Comparison of ENCODE assay signal across 12 cellular contexts in genomic region chr22:42991010-42991651, GRCh38. TPM values are rescaled to one million over a fixed set of nuclear protein-coding genes. Genes with fewer than 3 reads are reported as not detected.
DNase-seq lines count a peak whose midpoint lies in the region; ATAC-seq and TF ChIP-seq lines count a peak whose summit lies in the region.
"Had no signal": no experiment of that assay in that cellular context is flagged by ENCODE, and none has a peak within 500 bp of the region (broad histone marks: within the 10 kb centered on the region; RNA-seq: fewer than 3 reads in every experiment).

No MANE protein-coding gene starts in this region.

- TF ChIP-seq RAD21 in SK-N-SH (IDR thresholded peaks at IDR 0.05; ENCODE audit: low read length) = no peak

- H3K4me3 Mint-ChIP-seq in stimulated activated effector memory CD8-positive, alpha-beta T cell treated with anti-CD3 and anti-CD28 coated beads, Interleukin-12 subunit alpha, Interleukin-12 subunit beta, amount 100 ng/mL, for 72 hours = no peak overlapping the region
- H3K4me3 Mint-ChIP-seq: H9; naive thymus-derived CD8-positive, alpha-beta T cell had no signal

- TF ChIP-seq EP300 in SK-N-SH (IDR thresholded peaks at IDR 0.05; ENCODE audit: borderline replicate concordance in 1 of 2, low read depth in 1 of 2, low read length in 1 of 2) = 0 out of 4 replicates have a peak, but pooled peaks of 1 of the 2 experiments have one; percentile 8

- H2AFZ ChIP-seq in GM23248 (no peak overlapping the region), SK-N-SH (ENCODE audit: low read depth) (no peak overlapping the region)

- DNase-seq in GM23248 = peak; percentile 92
- DNase-seq in SK-N-SH = no peak
- DNase-seq in foreskin melanocyte = peak; percentile 51
- DNase-seq in stimulated activated effector memory CD8-positive, alpha-beta T cell treated with anti-CD3 and anti-CD28 coated beads, Interleukin-12 subunit alpha, Interleukin-12 subunit beta, amount 100 ng/mL, for 72 hours (ENCODE audit: low spot score in 2 of 2) = no peak
- DNase-seq in T1000 (lab: John Stamatoyannopoulos, UW) = no peak
- no peak for DNase-seq in cerebellum (ENCODE audit: low spot score)
- DNase-seq: H9; naive thymus-derived CD8-positive, alpha-beta T cell; T-helper 1 cell had no signal

- CTCF ChIA-PET in SK-N-SH (lab: Yijun Ruan, JAX) = no interaction called here

- H3K36me3 Mint-ChIP-seq in stimulated activated effector memory CD8-positive, alpha-beta T cell treated with anti-CD3 and anti-CD28 coated beads, Interleukin-12 subunit alpha, Interleukin-12 subunit beta, amount 100 ng/mL, for 72 hours = peaks cover 5% of the 10 kb centered on the region

- H3F3A ChIP-seq in GM23248 (ENCODE audit: insufficient read depth) (peaks cover 71% of the 10 kb centered on the region), SK-N-SH (replicated peaks; ENCODE audit: insufficient read depth) (peaks cover 16% of the 10 kb centered on the region)

- no peaks in the 10 kb centered on the region for H3K9me3 ChIP-seq in GM23248 (ENCODE audit: low read depth)
- no peaks in the 10 kb centered on the region for H3K9me3 ChIP-seq in SK-N-SH

- ATAC-seq in stimulated activated effector memory CD8-positive, alpha-beta T cell treated with anti-CD3 and anti-CD28 coated beads, Interleukin-12 subunit alpha, Interleukin-12 subunit beta, amount 100 ng/mL, for 72 hours = no peak
- ATAC-seq in HG03280 (IDR thresholded peaks at IDR 0.05; ENCODE audit: unreplicated experiment) = no peak
- ATAC-seq in HG02759 (IDR thresholded peaks at IDR 0.05; ENCODE audit: unreplicated experiment) = no peak
- ATAC-seq: esophagus mucosa; naive thymus-derived CD8-positive, alpha-beta T cell had no signal

- H3K4me1 Mint-ChIP-seq in stimulated activated effector memory CD8-positive, alpha-beta T cell treated with anti-CD3 and anti-CD28 coated beads, Interleukin-12 subunit alpha, Interleukin-12 subunit beta, amount 100 ng/mL, for 72 hours = peaks cover 27% of the 10 kb centered on the region

- POLR2A ChIA-PET in SK-N-SH (lab: Yijun Ruan, JAX) = interaction anchor here (1.1 kb wide), 1 partner anchor 24 kb away, joined by 3 read pairs; no protein-coding TSS in a partner anchor

- peak overlapping the region; percentile 96 for H3K27ac ChIP-seq in GM23248
- peak overlapping the region in 1 of 2 experiments; percentile 85; a peak in 2 of 4 replicates for H3K27ac ChIP-seq in SK-N-SH (ENCODE audit: low read depth in 2 of 2, low read length in 1 of 2)

- in situ Hi-C loops in GM23248 (cut with MboI) = no loop called here

- peak overlapping the region; percentile 35 for H3K4me3 ChIP-seq in GM23248
- H3K4me3 ChIP-seq in SK-N-SH (ENCODE audit: low read depth in 2 of 2, low read length in 1 of 2) = no peak overlapping the region

- H3K9ac ChIP-seq in GM23248 (peak overlapping the region; percentile 76), SK-N-SH (peak overlapping the region; percentile 34; the same call in 1 of the 2 replicates)

- H3K4me2 ChIP-seq in GM23248 (ENCODE audit: unreplicated experiment) = peak overlapping the region; percentile 77
- peak overlapping the region; percentile 71; the same call in 1 of the 2 replicates for H3K4me2 ChIP-seq in SK-N-SH

- H3K79me2 ChIP-seq in GM23248 (ENCODE audit: insufficient read depth) (peaks cover 90% of the 10 kb centered on the region), SK-N-SH (ENCODE audit: insufficient read depth) (peaks cover 78% of the 10 kb centered on the region)

- peak overlapping the region; percentile 17 for H3K27ac Mint-ChIP-seq in stimulated activated effector memory CD8-positive, alpha-beta T cell treated with anti-CD3 and anti-CD28 coated beads, Interleukin-12 subunit alpha, Interleukin-12 subunit beta, amount 100 ng/mL, for 72 hours

- H3K9me2 ChIP-seq in GM23248 (ENCODE audit: insufficient read depth) (no peaks in the 10 kb centered on the region), SK-N-SH (no peaks in the 10 kb centered on the region)

- H3K4me1 ChIP-seq in GM23248 (ENCODE audit: insufficient read depth) (peaks cover 73% of the 10 kb centered on the region), SK-N-SH (ENCODE audit: control insufficient read depth in 1 of 2, insufficient read depth in 2 of 2, low read depth in 1 of 2, low read length in 1 of 2) (peaks cover 8 to 17% of the 10 kb centered on the region in 2 experiments; a peak in 2 of 4 replicates)

- no peaks in the 10 kb centered on the region for H3K36me3 ChIP-seq in GM23248 (ENCODE audit: low read depth)
- no peaks in the 10 kb centered on the region for H3K36me3 ChIP-seq in SK-N-SH (replicated peaks in 1 of 2; ENCODE audit: control insufficient read depth in 1 of 2, insufficient read depth in 2 of 2, low read length in 1 of 2)

- H3K9me3 Mint-ChIP-seq in stimulated activated effector memory CD8-positive, alpha-beta T cell treated with anti-CD3 and anti-CD28 coated beads, Interleukin-12 subunit alpha, Interleukin-12 subunit beta, amount 100 ng/mL, for 72 hours = no peaks in the 10 kb centered on the region
- H3K9me3 Mint-ChIP-seq: H9; naive thymus-derived CD8-positive, alpha-beta T cell had no signal

- WGBS in GM23248 (ENCODE audit: low coverage in 1 of 2, low lambda C conversion rate in 2 of 2, missing lambda C conversion rate in 2 of 2), 2 experiments = 76 to 77% methylated on average over 5 of the region's 5 CpGs
- WGBS in SK-N-SH (ENCODE audit: low lambda C conversion rate) = 81% methylated on average over 3 of the region's 5 CpGs

- no peak for TF ChIP-seq CTCF in SK-N-SH (IDR thresholded peaks at IDR 0.05)

- H4K20me1 ChIP-seq in GM23248 (ENCODE audit: insufficient read depth) = no peaks in the 10 kb centered on the region
- H4K20me1 ChIP-seq in SK-N-SH (ENCODE audit: insufficient read depth) = peaks cover 18% of the 10 kb centered on the region

- H3K27me3 ChIP-seq in GM23248 (replicated peaks; ENCODE audit: insufficient read depth) (no peaks in the 10 kb centered on the region), SK-N-SH (ENCODE audit: insufficient read depth) (no peaks in the 10 kb centered on the region)

TF ChIP-seq in SK-N-SH, 30 proteins besides CTCF, POLR2A, EP300 and RAD21:
- TF ChIP-seq FOSL2 (IDR thresholded peaks at IDR 0.05; ENCODE audit: borderline replicate concordance, low read depth) = peak; percentile 38
- no peak for TF ChIP-seq USF2 (IDR thresholded peaks at IDR 0.05; ENCODE audit: borderline replicate concordance, low read depth, low read length)

RNA-seq across cellular contexts. Expression of gene PACSIN2, which starts 23.8 kb away (rescaled TPM):
- total RNA-seq in GM23248 (2014; rRNA removed; shearing (Covaris generic)) = 35.5 and 43.7 TPM in 2 replicates
- polyA plus RNA-seq in GM23248 (2016; fragmentation: Nextera tagmentation; extraction: Ambion mirVana) (36.0 and 36.5 TPM in 2 replicates), SK-N-SH (2012; rRNA removed) (60.5 and 63.1 TPM in 2 replicates)
- polyA plus RNA-seq in SK-N-SH (2012; cell fraction: cytosol; rRNA removed) = 42.5 and 51.5 TPM in 2 replicates
- polyA plus RNA-seq in SK-N-SH (2012; cell fraction: nucleus; rRNA removed) = 53.0 and 54.4 TPM in 2 replicates
- 24.5 TPM for total RNA-seq in cerebellum

Comparison
In these comparisons a context has a peak if more than half of its experiments do, and no peak if none do; other contexts are left out.
1. DNase-seq: peak in GM23248 (single experiment) and foreskin melanocyte (single experiment); none in SK-N-SH (single experiment), stimulated activated effector memory CD8-positive, alpha-beta T cell treated with anti-CD3 and anti-CD28 coated beads, Interleukin-12 subunit alpha, Interleukin-12 subunit beta, amount 100 ng/mL, for 72 hours (0 of 2), T1000 (single experiment) and cerebellum (single experiment).